ENCODE assay signal across 8 cellular contexts in genomic region chr16:30491744-30492308, GRCh38. TPM values are rescaled to one million over a fixed set of nuclear protein-coding genes. Genes with fewer than 3 reads are reported as not detected.
A peak's percentile ranks its signal among the peaks of the same experiment; 100 is the strongest.
DNase-seq lines count a peak whose midpoint lies in the region; ATAC-seq, FAIRE-seq and TF ChIP-seq lines count a peak whose summit lies in the region.

No MANE protein-coding gene starts in this region.

- TF ChIP-seq POLR2A in HepG2 (IDR thresholded peaks at IDR 0.05; ENCODE audit: insufficient read depth in 1 of 2, low read depth in 2 of 2, low read length in 2 of 2): no peak

- H3K27me3 ChIP-seq in CD4-positive, alpha-beta memory T cell (ENCODE audit: insufficient read depth, low read length): no peaks in the 10 kb centered on the region
- no peaks in the 10 kb centered on the region for H3K27me3 ChIP-seq in HepG2 (ENCODE audit: control insufficient read depth in 1 of 2, insufficient read depth in 2 of 2, low read length in 2 of 2)

- intact Hi-C loops in CD4-positive, alpha-beta memory T cell (cut with micrococcal nuclease): loop anchor here (1.0 to 2.0 kb wide), 2 partner anchors 19 to 47 kb away; partner anchors contain the start of genes ITGAL and SEPHS2
- intact Hi-C loops in HepG2 (cut with micrococcal nuclease; ENCODE audit: unreplicated experiment): no loop called here

- peaks cover 67% of the 10 kb centered on the region for H3K36me3 ChIP-seq in CD4-positive, alpha-beta memory T cell (ENCODE audit: insufficient read depth, low read length)
- H3K36me3 ChIP-seq in HepG2 (replicated peaks in 1 of 2; ENCODE audit: control insufficient read depth in 1 of 2, insufficient read depth in 2 of 2, low read length in 2 of 2): no peaks in the 10 kb centered on the region

- H3K9ac ChIP-seq in HepG2 (ENCODE audit: insufficient read depth, low read depth, low read length): no peak overlapping the region

- no peaks in the 10 kb centered on the region for H3K79me2 ChIP-seq in HepG2 (ENCODE audit: insufficient read depth, low read length)

- H3K9me3 Mint-ChIP-seq in CD4-positive, alpha-beta memory T cell: no peaks in the 10 kb centered on the region
- no peaks in the 10 kb centered on the region for H3K9me3 Mint-ChIP-seq in activated naive CD8-positive, alpha-beta T cell treated with anti-CD3 and anti-CD28 coated beads for 36 hours

- TF ChIP-seq CTCF in HepG2 (CRISPR knock-in tag; IDR thresholded peaks at IDR 0.05): peak; percentile 49

- 48% methylated on average over 6 of the region's 6 CpGs for WGBS in HepG2 (ENCODE audit: low lambda C conversion rate)

- in situ Hi-C loops in HepG2 (cut with HindIII; ENCODE audit: extremely low pct_ligation_motif_present, low pct_unique_long_range_greater_than_20kb): no loop called here

- no peaks in the 10 kb centered on the region for H3K27me3 Mint-ChIP-seq in CD4-positive, alpha-beta memory T cell
- no peaks in the 10 kb centered on the region for H3K27me3 Mint-ChIP-seq in activated naive CD8-positive, alpha-beta T cell treated with anti-CD3 and anti-CD28 coated beads for 36 hours

- H4K20me1 ChIP-seq in HepG2 (ENCODE audit: insufficient read depth, low read length): no peaks in the 10 kb centered on the region

- no peak overlapping the region for H2AFZ ChIP-seq in HepG2 (ENCODE audit: low read length)

- ATAC-seq in HepG2: 0 out of 3 replicates have a peak, but pooled peaks have one; percentile 11
- no peak for ATAC-seq in HG02884 (IDR thresholded peaks at IDR 0.05; ENCODE audit: unreplicated experiment)
- no peak for ATAC-seq in GM19467 (IDR thresholded peaks at IDR 0.05; ENCODE audit: unreplicated experiment)
- no peak for ATAC-seq in esophagus mucosa

- DNase-seq in CD4-positive, alpha-beta memory T cell: peak in 1 of 5 donors; percentile 72
- peak; percentile 37 for DNase-seq in activated naive CD8-positive, alpha-beta T cell treated with anti-CD3 and anti-CD28 coated beads for 36 hours
- DNase-seq in HepG2 (ENCODE audit: low spot score): peak; percentile 56
- DNase-seq in NCI-H1105 (lab: John Stamatoyannopoulos, UW): no peak

- POLR2A ChIA-PET in CD4-positive, alpha-beta memory T cell (lab: Charles Lee; ENCODE audit: partially characterized antibody): interaction anchor here (0.6 to 41.1 kb wide), 9 partner anchors 3 to 118 kb away, joined by 3 to 1162 read pairs (median 4); partner anchors contain the start of genes ITGAL, SEPHS2 and ZNF689
- POLR2A ChIA-PET in HepG2 (lab: Yijun Ruan, JAX): interaction anchor here (0.5 to 2.2 kb wide), 2 partner anchors 62 to 95 kb away, joined by 3 to 8 read pairs; partner anchors contain the start of gene DCTPP1

- H3K27ac ChIP-seq in CD4-positive, alpha-beta memory T cell (ENCODE audit: low read depth, low read length): no peak overlapping the region
- H3K27ac ChIP-seq in HepG2 (ENCODE audit: extremely low read length, insufficient read depth, low read length): no peak overlapping the region

- BruUV-seq in HepG2 (replicated peaks; lab: Mats Ljungman, UMichigan): no TSS peak

- CTCF ChIA-PET in CD4-positive, alpha-beta memory T cell (lab: Charles Lee; ENCODE audit: partially characterized antibody): interaction anchor here (1.2 to 4.2 kb wide), 5 partner anchors 11 to 62 kb away, joined by 3 to 22 read pairs (median 7); partner anchors contain the start of gene DCTPP1
- CTCF ChIA-PET in HepG2 (lab: Yijun Ruan, JAX; ENCODE audit: low intra/inter-chr PET ratio, low total read pairs): no interaction called here

- H3K4me1 Mint-ChIP-seq in CD4-positive, alpha-beta memory T cell: peaks cover 13 to 37% (median 26%) of the 10 kb centered on the region in 4 donors
- peaks cover 33% of the 10 kb centered on the region for H3K4me1 Mint-ChIP-seq in activated naive CD8-positive, alpha-beta T cell treated with anti-CD3 and anti-CD28 coated beads for 36 hours

- H3K27ac Mint-ChIP-seq in CD4-positive, alpha-beta memory T cell: peak overlapping the region; percentile 11 to 89 (median 74)
- peak overlapping the region; percentile 75 for H3K27ac Mint-ChIP-seq in activated naive CD8-positive, alpha-beta T cell treated with anti-CD3 and anti-CD28 coated beads for 36 hours

- H3K36me3 Mint-ChIP-seq in CD4-positive, alpha-beta memory T cell: peaks cover 41 to 60% of the 10 kb centered on the region in 2 donors
- H3K36me3 Mint-ChIP-seq in activated naive CD8-positive, alpha-beta T cell treated with anti-CD3 and anti-CD28 coated beads for 36 hours: peaks cover 54% of the 10 kb centered on the region

- no peaks in the 10 kb centered on the region for H3K9me3 ChIP-seq in CD4-positive, alpha-beta memory T cell (ENCODE audit: control insufficient read depth in 1 of 2, low read length in 2 of 2)
- no peaks in the 10 kb centered on the region for H3K9me3 ChIP-seq in HepG2 (ENCODE audit: low read length)

- no peak overlapping the region for H3K4me3 ChIP-seq in CD4-positive, alpha-beta memory T cell (ENCODE audit: low read length in 2 of 2)
- no peak overlapping the region for H3K4me3 ChIP-seq in HepG2 (replicated peaks in 1 of 3; ENCODE audit: insufficient read depth in 1 of 3, low read depth in 2 of 3, low read length in 3 of 3)

- FAIRE-seq in HepG2 (lab: Jason Lieb, UNC): no peak

- no peak overlapping the region for H3K4me2 ChIP-seq in HepG2 (ENCODE audit: low read depth, low read length)

- no peak for TF ChIP-seq EP300 in Ishikawa (IDR thresholded peaks at IDR 0.05; ENCODE audit: borderline replicate concordance)
- TF ChIP-seq EP300 in HepG2 (IDR thresholded peaks at IDR 0.05; ENCODE audit: low read depth in 2 of 2, low read length in 2 of 2): no peak
- no peak for TF ChIP-seq EP300 in HepG2 (CRISPR knock-in tag; IDR thresholded peaks at IDR 0.05; ENCODE audit: borderline replicate concordance)

- no peak for TF ChIP-seq RAD21 in Ishikawa (IDR thresholded peaks at IDR 0.05; ENCODE audit: low read depth)
- TF ChIP-seq RAD21 in HepG2 (CRISPR knock-in tag; IDR thresholded peaks at IDR 0.05): no peak

- peaks cover 25% of the 10 kb centered on the region for H3K4me1 ChIP-seq in CD4-positive, alpha-beta memory T cell (ENCODE audit: insufficient read depth, low read length)
- H3K4me1 ChIP-seq in HepG2 (ENCODE audit: insufficient read depth, low read length): peaks cover 35% of the 10 kb centered on the region

- H3K4me3 Mint-ChIP-seq in CD4-positive, alpha-beta memory T cell: peak overlapping the region in 2 of 8 donors; percentile 21 to 39
- no peak overlapping the region for H3K4me3 Mint-ChIP-seq in activated naive CD8-positive, alpha-beta T cell treated with anti-CD3 and anti-CD28 coated beads for 36 hours

RNA-seq across cellular contexts. Expression of gene ITGAL, which starts 19.3 kb away (rescaled TPM):
- total RNA-seq in CD4-positive, alpha-beta memory T cell: 100 to 1,000 TPM; 648 to 657 TPM
- polyA plus RNA-seq in CD4-positive, alpha-beta memory T cell: 100 to 1,000 TPM; 110 to 159 TPM
- 100 to 1,000 TPM; 233 to 235 TPM for total RNA-seq in activated naive CD8-positive, alpha-beta T cell treated with anti-CD3 and anti-CD28 coated beads for 36 hours
- total RNA-seq in HepG2 (2016; rRNA removed; fragmentation: Illumina TruSeq; extraction: Trizol) (0.51 and 0.86 TPM in 2 replicates), esophagus mucosa (2.0 TPM)
- total RNA-seq in HepG2 (2016; cell fraction: cytosol; rRNA removed; fragmentation: Illumina TruSeq; extraction: Trizol; ENCODE audit: low read depth): not detected in 2 replicates
- total RNA-seq in HepG2 (2016; cell fraction: insoluble cytoplasmic fraction; rRNA removed; fragmentation: Illumina TruSeq; extraction: Trizol): 0.64 and 0.87 TPM in 2 replicates
- total RNA-seq in HepG2 (2016; cell fraction: membrane; rRNA removed; fragmentation: Illumina TruSeq; extraction: Trizol): 0.07 and 0.37 TPM in 2 replicates
- 0.25 and 0.41 TPM in 2 replicates for total RNA-seq in HepG2 (2016; cell fraction: nucleus; rRNA removed; fragmentation: Illumina TruSeq; extraction: Trizol)
- 1.2 TPM in 2 replicates for polyA plus RNA-seq in HepG2 (2011; rRNA removed)
- polyA plus RNA-seq in HepG2 (2011; cell fraction: cytosol; rRNA removed): 0.68 and 0.87 TPM in 2 replicates
- polyA plus RNA-seq in HepG2 (2011; cell fraction: nucleus; rRNA removed): 2.5 and 3.3 TPM in 2 replicates
- polyA plus RNA-seq in HepG2 (2012): 1.2 and 4.8 TPM in 2 replicates
- polyA plus RNA-seq in HepG2 (2016; cell fraction: cytosol; fragmentation: Illumina TruSeq; extraction: Trizol; ENCODE audit: low read depth): not detected in 2 replicates
- polyA plus RNA-seq in HepG2 (2016; cell fraction: insoluble cytoplasmic fraction; fragmentation: Illumina TruSeq; extraction: Trizol; ENCODE audit: low read depth): 0.24 and 0.47 TPM in 2 replicates
- polyA plus RNA-seq in HepG2 (2016; cell fraction: membrane; fragmentation: Illumina TruSeq; extraction: Trizol; ENCODE audit: low read depth): 0.11 and 0.35 TPM in 2 replicates
- 0.37 and 0.96 TPM in 2 replicates for polyA plus RNA-seq in HepG2 (2016; cell fraction: nucleus; fragmentation: Illumina TruSeq; extraction: Trizol; ENCODE audit: insufficient read depth, low read depth)
- 0.16 and 1.6 TPM in 2 replicates for polyA minus RNA-seq in HepG2 (2011; rRNA and poly(A)+ RNA removed; ENCODE audit: low replicate concordance)
- 0.40 and 1.1 TPM in 2 replicates for polyA minus RNA-seq in HepG2 (2011; cell fraction: cytosol; rRNA and poly(A)+ RNA removed)
- 1.4 and 3.9 TPM in 2 replicates for polyA minus RNA-seq in HepG2 (2011; cell fraction: nucleus; rRNA and poly(A)+ RNA removed)

RNA-seq across cellular contexts. Expression of gene ZNF768, which starts 34.5 kb away (rescaled TPM):
- total RNA-seq in CD4-positive, alpha-beta memory T cell: 1 to 10 TPM; 5.8 to 6.1 TPM
- polyA plus RNA-seq in CD4-positive, alpha-beta memory T cell: 1 to 10 TPM in 1 of 2 donors, under 1 TPM in 1; 0.69 to 1.7 TPM
- total RNA-seq in activated naive CD8-positive, alpha-beta T cell treated with anti-CD3 and anti-CD28 coated beads for 36 hours: 10 to 100 TPM; 11.4 to 11.8 TPM
- total RNA-seq in HepG2 (2016; rRNA removed; fragmentation: Illumina TruSeq; extraction: Trizol) (26.6 and 34.4 TPM in 2 replicates), esophagus mucosa (11.7 TPM)
- total RNA-seq in HepG2 (2016; cell fraction: cytosol; rRNA removed; fragmentation: Illumina TruSeq; extraction: Trizol; ENCODE audit: low read depth): 6.1 and 6.9 TPM in 2 replicates
- 23.0 and 34.5 TPM in 2 replicates for total RNA-seq in HepG2 (2016; cell fraction: insoluble cytoplasmic fraction; rRNA removed; fragmentation: Illumina TruSeq; extraction: Trizol)
- total RNA-seq in HepG2 (2016; cell fraction: membrane; rRNA removed; fragmentation: Illumina TruSeq; extraction: Trizol): 19.9 and 22.9 TPM in 2 replicates
- 17.6 and 18.7 TPM in 2 replicates for total RNA-seq in HepG2 (2016; cell fraction: nucleus; rRNA removed; fragmentation: Illumina TruSeq; extraction: Trizol)
- polyA plus RNA-seq in HepG2 (2011; rRNA removed): 26.7 and 40.0 TPM in 2 replicates
- polyA plus RNA-seq in HepG2 (2011; cell fraction: cytosol; rRNA removed): 22.2 and 36.8 TPM in 2 replicates
- polyA plus RNA-seq in HepG2 (2011; cell fraction: nucleus; rRNA removed): 67.1 and 79.3 TPM in 2 replicates
- polyA plus RNA-seq in HepG2 (2012): 22.9 and 30.0 TPM in 2 replicates
- 6.4 and 7.1 TPM in 2 replicates for polyA plus RNA-seq in HepG2 (2016; cell fraction: cytosol; fragmentation: Illumina TruSeq; extraction: Trizol; ENCODE audit: low read depth)
- polyA plus RNA-seq in HepG2 (2016; cell fraction: insoluble cytoplasmic fraction; fragmentation: Illumina TruSeq; extraction: Trizol; ENCODE audit: low read depth): 32.0 and 39.1 TPM in 2 replicates
- polyA plus RNA-seq in HepG2 (2016; cell fraction: membrane; fragmentation: Illumina TruSeq; extraction: Trizol; ENCODE audit: low read depth): 19.7 and 20.2 TPM in 2 replicates
- 50.4 and 51.1 TPM in 2 replicates for polyA plus RNA-seq in HepG2 (2016; cell fraction: nucleus; fragmentation: Illumina TruSeq; extraction: Trizol; ENCODE audit: insufficient read depth, low read depth)
- polyA minus RNA-seq in HepG2 (2011; rRNA and poly(A)+ RNA removed; ENCODE audit: low replicate concordance): 11.8 and 40.3 TPM in 2 replicates
- polyA minus RNA-seq in HepG2 (2011; cell fraction: cytosol; rRNA and poly(A)+ RNA removed): 18.5 and 21.5 TPM in 2 replicates
- 7.8 and 8.2 TPM in 2 replicates for polyA minus RNA-seq in HepG2 (2011; cell fraction: nucleus; rRNA and poly(A)+ RNA removed)

RNA-seq across cellular contexts. Expression of gene ZNF747, which starts 42.8 kb away (rescaled TPM):
- 10 to 100 TPM; 15.7 to 17.8 TPM for total RNA-seq in CD4-positive, alpha-beta memory T cell
- 1 to 10 TPM; 7.8 to 8.8 TPM for polyA plus RNA-seq in CD4-positive, alpha-beta memory T cell
- total RNA-seq in activated naive CD8-positive, alpha-beta T cell treated with anti-CD3 and anti-CD28 coated beads for 36 hours: 10 to 100 TPM; 10.9 to 11.2 TPM
- total RNA-seq in HepG2 (2016; rRNA removed; fragmentation: Illumina TruSeq; extraction: Trizol) (8.8 and 10.2 TPM in 2 replicates), esophagus mucosa (4.7 TPM)
- total RNA-seq in HepG2 (2016; cell fraction: cytosol; rRNA removed; fragmentation: Illumina TruSeq; extraction: Trizol; ENCODE audit: low read depth): 2.7 and 2.8 TPM in 2 replicates
- 10.3 and 10.8 TPM in 2 replicates for total RNA-seq in HepG2 (2016; cell fraction: insoluble cytoplasmic fraction; rRNA removed; fragmentation: Illumina TruSeq; extraction: Trizol)
- 8.9 and 9.2 TPM in 2 replicates for total RNA-seq in HepG2 (2016; cell fraction: membrane; rRNA removed; fragmentation: Illumina TruSeq; extraction: Trizol)
- total RNA-seq in HepG2 (2016; cell fraction: nucleus; rRNA removed; fragmentation: Illumina TruSeq; extraction: Trizol): 7.3 and 9.1 TPM in 2 replicates
- 7.0 and 7.2 TPM in 2 replicates for polyA plus RNA-seq in HepG2 (2011; rRNA removed)
- 5.7 and 6.4 TPM in 2 replicates for polyA plus RNA-seq in HepG2 (2011; cell fraction: cytosol; rRNA removed)
- 9.4 and 11.1 TPM in 2 replicates for polyA plus RNA-seq in HepG2 (2011; cell fraction: nucleus; rRNA removed)
- 2.3 and 3.6 TPM in 2 replicates for polyA plus RNA-seq in HepG2 (2012)
- polyA plus RNA-seq in HepG2 (2016; cell fraction: cytosol; fragmentation: Illumina TruSeq; extraction: Trizol; ENCODE audit: low read depth): 1.7 and 1.9 TPM in 2 replicates
- polyA plus RNA-seq in HepG2 (2016; cell fraction: insoluble cytoplasmic fraction; fragmentation: Illumina TruSeq; extraction: Trizol; ENCODE audit: low read depth): 9.4 and 9.8 TPM in 2 replicates
- 5.7 and 5.8 TPM in 2 replicates for polyA plus RNA-seq in HepG2 (2016; cell fraction: membrane; fragmentation: Illumina TruSeq; extraction: Trizol; ENCODE audit: low read depth)
- 12.4 and 13.5 TPM in 2 replicates for polyA plus RNA-seq in HepG2 (2016; cell fraction: nucleus; fragmentation: Illumina TruSeq; extraction: Trizol; ENCODE audit: insufficient read depth, low read depth)
- polyA minus RNA-seq in HepG2 (2011; rRNA and poly(A)+ RNA removed; ENCODE audit: low replicate concordance): 12.9 and 13.6 TPM in 2 replicates
- 5.2 and 6.2 TPM in 2 replicates for polyA minus RNA-seq in HepG2 (2011; cell fraction: cytosol; rRNA and poly(A)+ RNA removed)
- 12.5 and 16.8 TPM in 2 replicates for polyA minus RNA-seq in HepG2 (2011; cell fraction: nucleus; rRNA and poly(A)+ RNA removed)

RNA-seq across cellular contexts. Expression of gene SEPHS2, which starts 46.2 kb away (rescaled TPM):
- total RNA-seq in CD4-positive, alpha-beta memory T cell: 10 to 100 TPM; 42.0 to 44.4 TPM
- polyA plus RNA-seq in CD4-positive, alpha-beta memory T cell: 10 to 100 TPM; 56.4 to 65.9 TPM
- total RNA-seq in activated naive CD8-positive, alpha-beta T cell treated with anti-CD3 and anti-CD28 coated beads for 36 hours: 10 to 100 TPM; 80.1 to 80.6 TPM
- 20.7 and 56.3 TPM in 2 replicates for total RNA-seq in HepG2 (2016; rRNA removed; fragmentation: Illumina TruSeq; extraction: Trizol)
- 5.7 and 7.2 TPM in 2 replicates for total RNA-seq in HepG2 (2016; cell fraction: cytosol; rRNA removed; fragmentation: Illumina TruSeq; extraction: Trizol; ENCODE audit: low read depth)
- total RNA-seq in HepG2 (2016; cell fraction: insoluble cytoplasmic fraction; rRNA removed; fragmentation: Illumina TruSeq; extraction: Trizol): 20.6 and 53.3 TPM in 2 replicates
- 32.0 TPM in 2 replicates for total RNA-seq in HepG2 (2016; cell fraction: membrane; rRNA removed; fragmentation: Illumina TruSeq; extraction: Trizol)
- total RNA-seq in HepG2 (2016; cell fraction: nucleus; rRNA removed; fragmentation: Illumina TruSeq; extraction: Trizol): 20.1 and 22.8 TPM in 2 replicates
- polyA plus RNA-seq in HepG2 (2011; rRNA removed): 127 and 128 TPM in 2 replicates
- 115 and 145 TPM in 2 replicates for polyA plus RNA-seq in HepG2 (2011; cell fraction: cytosol; rRNA removed)
- 36.6 and 44.5 TPM in 2 replicates for polyA plus RNA-seq in HepG2 (2011; cell fraction: nucleus; rRNA removed)
- polyA plus RNA-seq in HepG2 (2012): 130 and 170 TPM in 2 replicates
- polyA plus RNA-seq in HepG2 (2016; cell fraction: cytosol; fragmentation: Illumina TruSeq; extraction: Trizol; ENCODE audit: low read depth): 14.0 and 14.5 TPM in 2 replicates
- polyA plus RNA-seq in HepG2 (2016; cell fraction: insoluble cytoplasmic fraction; fragmentation: Illumina TruSeq; extraction: Trizol; ENCODE audit: low read depth): 225 and 237 TPM in 2 replicates
- polyA plus RNA-seq in HepG2 (2016; cell fraction: membrane; fragmentation: Illumina TruSeq; extraction: Trizol; ENCODE audit: low read depth): 54.8 and 58.5 TPM in 2 replicates
- polyA plus RNA-seq in HepG2 (2016; cell fraction: nucleus; fragmentation: Illumina TruSeq; extraction: Trizol; ENCODE audit: insufficient read depth, low read depth): 101 TPM in 2 replicates
- polyA minus RNA-seq in HepG2 (2011; rRNA and poly(A)+ RNA removed; ENCODE audit: low replicate concordance): 28.5 and 84.7 TPM in 2 replicates
- polyA minus RNA-seq in HepG2 (2011; cell fraction: cytosol; rRNA and poly(A)+ RNA removed): 65.0 and 74.5 TPM in 2 replicates
- 38.4 and 44.4 TPM in 2 replicates for polyA minus RNA-seq in HepG2 (2011; cell fraction: nucleus; rRNA and poly(A)+ RNA removed)
- total RNA-seq in esophagus mucosa: 21.6 TPM

Comparison
In these comparisons a context has a peak if more than half of its experiments do, and no peak if none do; other contexts are left out.
1. RNA of gene ITGAL, which starts 19.3 kb away (total RNA-seq): 648 to 657 TPM in CD4-positive, alpha-beta memory T cell and 233 to 235 TPM in activated naive CD8-positive, alpha-beta T cell treated with anti-CD3 and anti-CD28 coated beads for 36 hours; 2.0 TPM in esophagus mucosa (single experiment) and 0.07 to 0.87 TPM in HepG2; every median in the first group is over 10 times any median in the second.